Comparison of ENCODE assay signal across 9 cellular contexts in the genomic region with DNA sequence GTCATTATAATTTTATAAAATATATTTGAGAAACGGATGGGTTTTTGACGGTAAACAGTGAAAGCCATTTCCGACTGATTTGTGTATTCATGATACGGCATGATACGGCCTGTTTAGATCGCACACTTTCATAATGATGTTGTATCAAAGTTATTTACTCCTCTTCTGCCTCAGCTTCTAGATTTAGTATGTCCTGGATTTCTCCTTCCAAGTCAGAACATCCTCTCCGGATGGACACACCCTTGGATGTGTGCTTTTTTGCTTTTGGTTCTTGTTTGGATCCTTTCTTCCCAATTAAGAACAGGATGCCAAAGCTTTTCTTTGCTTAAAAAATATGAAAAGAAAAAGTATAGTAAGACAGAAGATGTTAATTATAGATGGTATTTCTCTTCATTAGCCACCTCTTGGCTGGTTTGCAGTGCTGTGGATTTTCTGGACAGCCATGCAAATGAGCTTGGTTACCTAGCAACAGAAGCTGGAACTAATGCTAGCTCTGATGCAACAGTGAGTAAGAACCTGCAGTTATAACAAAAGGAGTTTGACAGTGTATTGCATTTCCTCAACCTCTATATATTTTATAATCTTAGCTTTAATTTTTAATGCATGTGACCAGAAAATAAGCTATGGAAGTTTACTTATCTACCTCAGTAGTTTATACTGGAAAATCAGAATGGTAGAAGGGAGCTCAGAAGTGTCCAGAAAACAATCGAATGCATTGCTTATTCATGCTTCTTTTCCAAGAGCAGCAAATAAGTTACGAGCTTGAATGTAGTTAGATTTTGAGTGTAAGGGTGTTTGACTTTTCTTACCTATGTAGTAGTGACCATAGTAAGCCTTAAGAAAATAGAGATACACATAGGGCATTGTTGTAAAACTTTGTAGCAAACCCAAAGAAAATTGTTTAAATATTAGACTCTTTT. TPM values are rescaled to one million over a fixed set of nuclear protein-coding genes. Genes with fewer than 3 reads are reported as not detected.
DNase-seq lines count a peak whose midpoint lies in the region; ATAC-seq, FAIRE-seq and TF ChIP-seq lines count a peak whose summit lies in the region.
"Had no signal": no experiment of that assay in that cellular context is flagged by ENCODE, and none has a peak within 500 bp of the region (broad histone marks: within the 10 kb centered on the region; RNA-seq: fewer than 3 reads in every experiment).

No MANE protein-coding gene starts in this region.

- FAIRE-seq in pancreas (lab: Jason Lieb, UNC) = no peak

- H3K4me3 ChIP-seq in pancreas = no peak overlapping the region

- WGBS in pancreas, 2 donors = 92 to 96% methylated on average over 9 of the region's 9 CpGs

- DNase-seq in Ammon's horn (ENCODE audit: low spot score) (peak; percentile 89), NCI-H774 (lab: John Stamatoyannopoulos, UW) (peak; percentile 2), epithelial cell of prostate (ENCODE audit: low read depth, low spot score) (peak; percentile 54), pancreas (no peak), retina (no peak), NCI-H524 (lab: John Stamatoyannopoulos, UW) (no peak), omental fat pad (ENCODE audit: low spot score) (no peak)

- no peaks in the 10 kb centered on the region for H3K27me3 ChIP-seq in pancreas

- ATAC-seq in GM19452 (IDR thresholded peaks at IDR 0.05; ENCODE audit: unreplicated experiment) (peak; percentile 69), pancreas (peak; percentile 46 to 84 (median 63)), omental fat pad (ENCODE audit: low FRiP score) (no peak)

- peaks cover 0 to 13% (median 6%) of the 10 kb centered on the region in 3 donors for H3K4me1 ChIP-seq in pancreas

- no peaks in the 10 kb centered on the region for H3K9me3 ChIP-seq in pancreas

- H3K27ac ChIP-seq in epithelial cell of prostate (peak overlapping the region; percentile 71), pancreas (no peak overlapping the region)

- TF ChIP-seq CTCF in pancreas (IDR thresholded peaks at IDR 0.05) (no peak), omental fat pad (IDR thresholded peaks at IDR 0.05) (no peak)

- H3K36me3 ChIP-seq in pancreas = peaks cover 0 to 4% (median 0%) of the 10 kb centered on the region in 3 donors

- intact Hi-C loops in pancreas (cut with DNase I) = no loop called here

RNA-seq across cellular contexts. Expression of gene RMND5A, which starts 27.9 kb away (rescaled TPM):
- total RNA-seq in pancreas (10 to 100 TPM in 5 of 6 donors, 1 to 10 TPM in 1; 9.9 to 19.4 (median 14.1) TPM), omental fat pad (10 to 100 TPM; 30.6 to 55.6 (median 46.3) TPM)
- 1 to 10 TPM; 5.1 to 6.3 TPM for polyA plus RNA-seq in pancreas

RNA-seq across cellular contexts. Expression of gene CD8A, which starts 42.7 kb away (rescaled TPM):
- total RNA-seq in pancreas (1 to 10 TPM in 4 of 6 donors, under 1 TPM in 2; 0.39 to 2.0 (median 1.1) TPM), omental fat pad (1 to 10 TPM; 1.4 to 6.6 (median 2.4) TPM)
- 1 to 10 TPM; 1.2 to 1.4 TPM for polyA plus RNA-seq in pancreas
- total RNA-seq: urinary bladder had no signal

Comparison
In these comparisons a context has a peak if more than half of its experiments do, and no peak if none do; other contexts are left out.
1. DNase-seq: peak in Ammon's horn (single experiment), NCI-H774 (single experiment) and epithelial cell of prostate (single experiment); none in pancreas (0 of 6), retina (single experiment), NCI-H524 (0 of 2) and omental fat pad (single experiment).